In the genomic region with DNA sequence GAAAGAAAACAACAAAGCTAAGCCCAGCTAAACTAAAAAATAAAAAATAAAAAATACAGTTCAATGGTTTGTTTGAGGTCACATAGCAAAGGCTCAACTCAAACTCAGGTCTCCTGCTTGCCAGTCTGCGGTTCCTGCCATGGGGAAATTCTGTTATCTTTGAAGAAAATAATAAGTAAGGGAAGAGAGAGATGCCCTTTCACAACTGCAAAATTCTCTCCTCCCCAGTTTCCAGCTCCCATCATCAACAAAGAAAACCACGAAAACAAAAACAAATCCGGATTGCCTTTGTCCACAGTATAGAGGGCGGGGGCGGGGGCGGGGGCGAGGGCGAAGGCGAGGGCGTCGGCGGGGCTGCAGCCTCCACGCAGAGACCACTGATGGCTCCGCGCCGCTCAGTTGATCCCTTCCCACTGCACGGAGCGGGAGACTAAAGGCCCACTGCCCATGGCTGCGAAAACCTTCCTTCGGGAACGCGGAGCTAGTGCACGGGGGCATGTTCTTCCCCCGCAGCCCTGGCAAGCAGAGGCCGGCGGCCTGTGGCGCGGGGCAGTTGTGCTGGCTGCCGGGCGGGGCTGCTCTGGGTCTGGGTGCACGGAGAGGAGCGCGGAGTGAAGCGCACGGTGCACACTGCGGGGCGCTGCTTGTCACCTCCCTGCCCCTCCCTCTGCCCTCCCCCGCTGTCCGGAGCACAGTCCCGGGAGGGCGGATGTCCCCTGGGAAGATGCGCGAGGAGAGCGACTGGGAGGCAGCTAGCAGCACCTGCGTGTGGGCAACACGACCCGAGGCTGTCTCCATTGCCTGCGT, we compare ENCODE assay signal across 8 cellular contexts. TPM values are rescaled to one million over a fixed set of nuclear protein-coding genes. Genes with fewer than 3 reads are reported as not detected.
DNase-seq lines count a peak whose midpoint lies in the region; ATAC-seq and TF ChIP-seq lines count a peak whose summit lies in the region.

No MANE protein-coding gene starts in this region.

- H2BK15ac ChIP-seq in IMR-90 (ENCODE audit: low read depth, low read length), result peak overlapping the region; percentile 53

- peak overlapping the region; percentile 96 for H3K9ac ChIP-seq in IMR-90 (ENCODE audit: low read depth, low read length)

- H3K79me1 ChIP-seq in IMR-90 (ENCODE audit: low read depth in 1 of 2, low read length in 2 of 2), result peaks cover 0 to 9% of the 10 kb centered on the region in 2 experiments; a peak in 2 of 4 replicates

- dilution Hi-C loops in IMR-90 (cut with HindIII; ENCODE audit: low sequenced_read_pairs, unreplicated experiment), result no loop called here

- H3K23ac ChIP-seq in IMR-90 (ENCODE audit: low read depth, low read length), result peak overlapping the region; percentile 84

- H4K8ac ChIP-seq in IMR-90 (ENCODE audit: low read depth in 2 of 2, low read length in 2 of 2), result peak overlapping the region; percentile 49 to 92

- peak overlapping the region; percentile 58 for H3K4me3 ChIP-seq in BE2C (ENCODE audit: low read depth, low read length)
- peak overlapping the region; percentile 54 for H3K4me3 ChIP-seq in IMR-90 (ENCODE audit: insufficient read depth, low read depth, low read length)
- H3K4me3 ChIP-seq in coronary artery, result peak overlapping the region; percentile 77
- no peak overlapping the region for H3K4me3 ChIP-seq in OCI-LY7 (ENCODE audit: low read depth, low read length, poor library complexity, severe bottlenecking)

- H3K4ac ChIP-seq in IMR-90 (ENCODE audit: low read depth, low read length), result peak overlapping the region; percentile 93

- peak overlapping the region; percentile 99 for H3K18ac ChIP-seq in IMR-90 (ENCODE audit: low read depth, low read length)

- H3K27me3 ChIP-seq in BE2C (no peaks in the 10 kb centered on the region), IMR-90 (ENCODE audit: control insufficient read depth, insufficient read depth, low read length) (no peaks in the 10 kb centered on the region)

- intact Hi-C loops in IMR-90 (cut with micrococcal nuclease), result loop anchor here (1.0 to 5.0 kb wide), 2 partner anchors 135 to 203 kb away; a partner anchor contains a TSS
- intact Hi-C loops in OCI-LY7 (cut with micrococcal nuclease; ENCODE audit: unreplicated experiment), result no loop called here

- H3K36me3 ChIP-seq in BE2C (no peaks in the 10 kb centered on the region), IMR-90 (ENCODE audit: control insufficient read depth, insufficient read depth, low read length) (no peaks in the 10 kb centered on the region), OCI-LY7 (ENCODE audit: insufficient read depth, low read length) (no peaks in the 10 kb centered on the region)

- no peak for TF ChIP-seq POLR2A in IMR-90 (IDR thresholded peaks at IDR 0.05; ENCODE audit: low read depth, low read length)

- H3K56ac ChIP-seq in IMR-90 (ENCODE audit: extremely low read depth, insufficient read depth, low read length), result peak overlapping the region; percentile 57

- ATAC-seq in GM19467 (IDR thresholded peaks at IDR 0.05; ENCODE audit: unreplicated experiment) (peak; percentile 81), IMR-90 (ENCODE audit: low read depth) (peak; percentile 55), SK-N-SH treated with all-trans-retinoic acid at 6 μM for 48 hours (peak; percentile 81)

- CTCF ChIA-PET in IMR-90 (lab: Yijun Ruan, JAX) (interaction anchor here (0.8 to 1.7 kb wide), 3 partner anchors 15 to 136 kb away, joined by 3 to 9 read pairs (median 3); no protein-coding TSS in a partner anchor), OCI-LY7 (lab: Charles Lee; ENCODE audit: unreplicated experiment) (no interaction called here)

- H3K4me1 ChIP-seq in BE2C, result no peaks in the 10 kb centered on the region
- peaks cover 35% of the 10 kb centered on the region for H3K4me1 ChIP-seq in IMR-90 (ENCODE audit: control insufficient read depth, insufficient read depth, low read length)
- H3K4me1 ChIP-seq in OCI-LY7 (ENCODE audit: insufficient read depth, low read length, poor library complexity, severe bottlenecking), result no peaks in the 10 kb centered on the region

- H2AK5ac ChIP-seq in IMR-90 (ENCODE audit: low read depth, low read length), result peak overlapping the region; percentile 66

- H4K20me1 ChIP-seq in IMR-90 (ENCODE audit: insufficient read depth, low read length), result no peaks in the 10 kb centered on the region
- no peaks in the 10 kb centered on the region for H4K20me1 ChIP-seq in OCI-LY7 (ENCODE audit: insufficient read depth, low read length)

- H2AFZ ChIP-seq in IMR-90 (replicated peaks; ENCODE audit: low read length, poor library complexity) (peak overlapping the region; percentile 95), OCI-LY7 (ENCODE audit: low read length) (no peak overlapping the region)

- H3K9me2 ChIP-seq in OCI-LY7 (ENCODE audit: insufficient read depth, low read length), result no peaks in the 10 kb centered on the region

- H3K27ac ChIP-seq in IMR-90 (ENCODE audit: insufficient read depth, low read length) (peak overlapping the region; percentile 93), coronary artery (peak overlapping the region; percentile 3 to 79), OCI-LY7 (ENCODE audit: low read depth, low read length, poor library complexity, severe bottlenecking) (no peak overlapping the region)

- TF ChIP-seq CTCF in BE2C (IDR thresholded peaks at IDR 0.05; ENCODE audit: low read depth, low read length), result 0 out of 2 replicates have a peak, but pooled peaks have one; percentile 4
- no peak for TF ChIP-seq CTCF in IMR-90 (conservative IDR thresholded peaks at IDR 0.05; ENCODE audit: low read depth, low read length)
- TF ChIP-seq CTCF in coronary artery (IDR thresholded peaks at IDR 0.05), result no peak
- TF ChIP-seq CTCF in OCI-LY7 (conservative IDR thresholded peaks at IDR 0.05; ENCODE audit: low read length), result no peak

- peak overlapping the region; percentile 91 for H2BK20ac ChIP-seq in IMR-90 (ENCODE audit: low read depth, low read length)

- H3K4me2 ChIP-seq in IMR-90 (ENCODE audit: low read depth, low read length) (peak overlapping the region; percentile 98), OCI-LY7 (ENCODE audit: low read length) (no peak overlapping the region)

- in situ Hi-C loops in IMR-90 (cut with MboI; ENCODE audit: low sequenced_read_pairs), result loop anchor here (25.0 kb wide), 1 partner anchor 137 kb away; a partner anchor contains a TSS

- H3K9me3 ChIP-seq in BE2C (no peaks in the 10 kb centered on the region), IMR-90 (ENCODE audit: control insufficient read depth, insufficient read depth, low read length) (no peaks in the 10 kb centered on the region), OCI-LY7 (ENCODE audit: low read length) (no peaks in the 10 kb centered on the region)

- H4K91ac ChIP-seq in IMR-90 (ENCODE audit: insufficient read depth, low read depth, low read length), result peak overlapping the region; percentile 94

- no peaks in the 10 kb centered on the region for H3K79me2 ChIP-seq in OCI-LY7 (ENCODE audit: insufficient read depth, low read depth, low read length)

- H3K9me1 ChIP-seq in IMR-90 (ENCODE audit: insufficient read depth, low read length), result peaks cover 9% of the 10 kb centered on the region

- peak overlapping the region; percentile 99 for H4K5ac ChIP-seq in IMR-90 (ENCODE audit: low read depth, low read length)

- H2BK5ac ChIP-seq in IMR-90 (ENCODE audit: low read depth, low read length, poor library complexity, severe bottlenecking), result peak overlapping the region; percentile 86

- TF ChIP-seq RAD21 in IMR-90 (IDR thresholded peaks at IDR 0.05; ENCODE audit: low read length), result no peak

- peak overlapping the region; percentile 96 for H2BK120ac ChIP-seq in IMR-90 (ENCODE audit: low read depth, low read length)

- H3K14ac ChIP-seq in IMR-90 (replicated peaks; ENCODE audit: low read depth, low read length), result peak overlapping the region; percentile 89

- 3% methylated on average over 12 of the region's 48 CpGs; no CpG with 5 or more reads in 1 of the 2 experiments for WGBS in IMR-90 (ENCODE audit: extremely low coverage in 2 of 2, insufficient read length in 1 of 2), 2 experiments

- H2AK9ac ChIP-seq in IMR-90 (replicated peaks; ENCODE audit: low read depth, low read length, poor library complexity), result peak overlapping the region; percentile 77

- POLR2A ChIA-PET in IMR-90 (lab: Charles Lee; ENCODE audit: unreplicated experiment), result interaction anchor here (0.6 to 1.5 kb wide), 5 partner anchors 12 to 1211 kb away, joined by 3 to 11 read pairs (median 4); no protein-coding TSS in a partner anchor
- POLR2A ChIA-PET in OCI-LY7 (lab: Charles Lee), result no interaction called here

- peak; percentile 78 for DNase-seq in BE2C
- peak; percentile 50 for DNase-seq in IMR-90
- DNase-seq in coronary artery (ENCODE audit: low spot score), result peak; percentile 81
- DNase-seq in left kidney (ENCODE audit: low read depth, low spot score), result peak; percentile 85
- DNase-seq in stimulated activated CD4-positive, alpha-beta T cell treated with anti-CD3 and anti-CD28 coated beads, Interleukin-15, amount 100 ng/mL, for 24 hours, result peak; percentile 43
- DNase-seq in OCI-LY7 (ENCODE audit: low spot score), result no peak

- BruUV-seq in IMR-90 (replicated peaks; lab: Mats Ljungman, UMichigan) (no TSS peak), OCI-LY7 (replicated peaks; lab: Mats Ljungman, UMichigan) (no TSS peak)

TF ChIP-seq in IMR-90, 13 proteins besides CTCF, POLR2A, EP300 and RAD21 (continues in another document):
- TF ChIP-seq, protein P1, sequence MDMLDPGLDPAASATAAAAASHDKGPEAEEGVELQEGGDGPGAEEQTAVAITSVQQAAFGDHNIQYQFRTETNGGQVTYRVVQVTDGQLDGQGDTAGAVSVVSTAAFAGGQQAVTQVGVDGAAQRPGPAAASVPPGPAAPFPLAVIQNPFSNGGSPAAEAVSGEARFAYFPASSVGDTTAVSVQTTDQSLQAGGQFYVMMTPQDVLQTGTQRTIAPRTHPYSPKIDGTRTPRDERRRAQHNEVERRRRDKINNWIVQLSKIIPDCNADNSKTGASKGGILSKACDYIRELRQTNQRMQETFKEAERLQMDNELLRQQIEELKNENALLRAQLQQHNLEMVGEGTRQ (IDR thresholded peaks at IDR 0.05; ENCODE audit: low read depth, low read length), result no peak

TF ChIP-seq in SK-N-SH treated with all-trans-retinoic acid at 6 μM for 48 hours, 23 proteins besides CTCF, POLR2A, EP300 and RAD21 (continues in another document):
- TF ChIP-seq BACH2 (CRISPR knock-in tag; IDR thresholded peaks at IDR 0.05; ENCODE audit: borderline replicate concordance) (no peak), TCF4 (CRISPR knock-in tag; IDR thresholded peaks at IDR 0.05; ENCODE audit: borderline replicate concordance) (no peak), ZFP3 (CRISPR knock-in tag; IDR thresholded peaks at IDR 0.05) (no peak), ZNF8 (CRISPR knock-in tag; IDR thresholded peaks at IDR 0.05) (no peak), TOX (CRISPR knock-in tag; IDR thresholded peaks at IDR 0.05; ENCODE audit: borderline replicate concordance) (no peak), CSDC2 (CRISPR knock-in tag; IDR thresholded peaks at IDR 0.05) (no peak), ESRRG (CRISPR knock-in tag; IDR thresholded peaks at IDR 0.05) (no peak), ZNF70 (CRISPR knock-in tag; IDR thresholded peaks at IDR 0.05) (no peak)

RNA-seq across cellular contexts. Expression of a gene that starts 54.2 kb away (rescaled TPM):
- not detected for polyA plus RNA-seq in BE2C (2012; ENCODE audit: insufficient read depth, insufficient read length, low read depth)
- total RNA-seq in IMR-90 (2012; rRNA removed) (10.2 and 10.8 TPM in 2 replicates), OCI-LY7 (2022) (not detected in 2 replicates)
- polyA plus RNA-seq in IMR-90 (2012; rRNA removed), result 13.5 and 13.7 TPM in 2 replicates
- 14.6 and 20.1 TPM in 2 replicates for polyA plus RNA-seq in IMR-90 (2012; cell fraction: cytosol; rRNA removed)
- polyA plus RNA-seq in IMR-90 (2012; cell fraction: nucleus; rRNA removed; ENCODE audit: low replicate concordance), result 3.8 and 12.7 TPM in 2 replicates
- total RNA-seq in OCI-LY7 (2014; rRNA removed; shearing (Covaris generic)), result not detected in 2 replicates
